Comparison of ENCODE assay signal across 9 cellular contexts in genomic region chr3:152322756-152323155, GRCh38. TPM values are rescaled to one million over a fixed set of nuclear protein-coding genes. Genes with fewer than 3 reads are reported as not detected.
DNase-seq lines count a peak whose midpoint lies in the region; ATAC-seq lines count a peak whose summit lies in the region.
"Had no signal": no experiment of that assay in that cellular context is flagged by ENCODE, and none has a peak within 500 bp of the region (broad histone marks: within the 10 kb centered on the region; RNA-seq: fewer than 3 reads in every experiment).

No MANE protein-coding gene starts in this region.

- H3K4me1 ChIP-seq in rectal smooth muscle tissue (ENCODE audit: control insufficient read depth, insufficient read depth, low read length) = peaks cover 42% of the 10 kb centered on the region

- DNase-seq in activated CD8-positive, alpha-beta T cell treated with anti-CD3 and anti-CD28 coated beads, Interleukin-2, amount 10 ng/mL, durations not matched to agents 7 days and 5 days = no peak
- DNase-seq in NCI-H446 (lab: John Stamatoyannopoulos, UW) = no peak
- DNase-seq in KBM-7 = no peak
- DNase-seq in COLO829 (ENCODE audit: low spot score) = no peak
- no peak for DNase-seq in effector CD8-positive, alpha-beta T cell (lab: John Stamatoyannopoulos, UW)

- ATAC-seq in GM19035 (IDR thresholded peaks at IDR 0.05; ENCODE audit: unreplicated experiment) (peak; percentile 64), HG02981 (IDR thresholded peaks at IDR 0.05; ENCODE audit: unreplicated experiment) (peak; percentile 74)
- ATAC-seq in activated CD8-positive, alpha-beta T cell treated with anti-CD3 and anti-CD28 coated beads, Interleukin-2, amount 10 ng/mL, durations not matched to agents 7 days and 5 days = peak; percentile 13

- POLR2A ChIA-PET in activated CD8-positive, alpha-beta T cell treated with anti-CD3 and anti-CD28 coated beads, Interleukin-2, amount 10 ng/mL, durations not matched to agents 7 days and 5 days (lab: Charles Lee) = no interaction called here

- peak overlapping the region; percentile 14 for H3K27ac Mint-ChIP-seq in activated CD8-positive, alpha-beta T cell treated with anti-CD3 and anti-CD28 coated beads, Interleukin-2, amount 10 ng/mL, durations not matched to agents 7 days and 5 days

- H3K4me3 ChIP-seq in rectal smooth muscle tissue (ENCODE audit: low read length) = no peak overlapping the region

- peaks cover 70% of the 10 kb centered on the region for H3K4me1 Mint-ChIP-seq in activated CD8-positive, alpha-beta T cell treated with anti-CD3 and anti-CD28 coated beads, Interleukin-2, amount 10 ng/mL, durations not matched to agents 7 days and 5 days (ENCODE audit: low read depth)

- H3K27ac ChIP-seq in rectal smooth muscle tissue (ENCODE audit: low read depth, low read length) = peak overlapping the region; percentile 58
- H3K27ac ChIP-seq: epithelial cell of prostate had no signal

- no peaks in the 10 kb centered on the region for H3K27me3 Mint-ChIP-seq in activated CD8-positive, alpha-beta T cell treated with anti-CD3 and anti-CD28 coated beads, Interleukin-2, amount 10 ng/mL, durations not matched to agents 7 days and 5 days (ENCODE audit: low read depth)

- no peaks in the 10 kb centered on the region for H3K9me3 Mint-ChIP-seq in activated CD8-positive, alpha-beta T cell treated with anti-CD3 and anti-CD28 coated beads, Interleukin-2, amount 10 ng/mL, durations not matched to agents 7 days and 5 days (ENCODE audit: insufficient read depth)

- in situ Hi-C loops in KBM-7 (cut with MboI; ENCODE audit: low pct_unique_long_range_greater_than_20kb, low sequenced_read_pairs) = no loop called here

- peaks cover 63% of the 10 kb centered on the region for H3K36me3 Mint-ChIP-seq in activated CD8-positive, alpha-beta T cell treated with anti-CD3 and anti-CD28 coated beads, Interleukin-2, amount 10 ng/mL, durations not matched to agents 7 days and 5 days (ENCODE audit: low read depth)

- no peaks in the 10 kb centered on the region for H3K27me3 ChIP-seq in rectal smooth muscle tissue (ENCODE audit: control insufficient read depth, insufficient read depth, low read length)

- H3K4me3 Mint-ChIP-seq in activated CD8-positive, alpha-beta T cell treated with anti-CD3 and anti-CD28 coated beads, Interleukin-2, amount 10 ng/mL, durations not matched to agents 7 days and 5 days = peak overlapping the region; percentile 19

- H3K9ac ChIP-seq in rectal smooth muscle tissue (ENCODE audit: low read length) = no peak overlapping the region

- H3K36me3 ChIP-seq in rectal smooth muscle tissue (ENCODE audit: control insufficient read depth, insufficient read depth, low read length) = no peaks in the 10 kb centered on the region

- CTCF ChIA-PET in activated CD8-positive, alpha-beta T cell treated with anti-CD3 and anti-CD28 coated beads, Interleukin-2, amount 10 ng/mL, durations not matched to agents 7 days and 5 days (lab: Charles Lee) = no interaction called here

RNA-seq across cellular contexts. Expression of gene MBNL1, which starts 54.0 kb away (rescaled TPM):
- total RNA-seq in activated CD8-positive, alpha-beta T cell treated with anti-CD3 and anti-CD28 coated beads, Interleukin-2, amount 10 ng/mL, durations not matched to agents 7 days and 5 days = 100 to 1,000 TPM; 469 to 504 TPM

Comparison
In these comparisons a context has a peak if more than half of its experiments do, and no peak if none do; other contexts are left out.
1. ATAC-seq: peak in every context shown above with its lines; median percentile 74 in HG02981; 64 in GM19035; 13 in activated CD8-positive, alpha-beta T cell treated with anti-CD3 and anti-CD28 coated beads, Interleukin-2, amount 10 ng/mL, durations not matched to agents 7 days and 5 days.